Comparison of ENCODE assay signal across 17 cellular contexts in the genomic region with DNA sequence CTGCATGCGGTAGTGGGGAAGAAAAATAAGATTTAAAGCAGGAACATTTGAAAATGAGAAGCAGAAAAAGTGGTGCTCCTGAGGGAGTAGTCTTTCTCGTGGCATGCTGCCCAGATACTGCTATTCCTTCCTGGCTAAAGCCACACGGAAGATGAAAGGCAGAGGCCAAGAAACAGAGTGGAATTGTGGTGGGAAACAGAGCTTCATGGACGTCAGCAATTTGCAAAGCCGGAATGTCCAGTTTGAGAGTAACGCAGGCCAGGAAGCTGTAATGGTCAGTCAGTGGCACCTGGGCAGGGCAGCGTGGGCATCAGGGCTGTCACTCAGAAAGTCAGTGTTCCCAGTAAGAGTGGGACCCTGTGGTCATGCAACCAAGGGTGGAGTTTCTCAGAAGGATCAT.
DNase-seq lines count a peak whose midpoint lies in the region; ATAC-seq and TF ChIP-seq lines count a peak whose summit lies in the region.
"Had no signal": no experiment of that assay in that cellular context is flagged by ENCODE, and none has a peak within 500 bp of the region (broad histone marks: within the 10 kb centered on the region; RNA-seq: fewer than 3 reads in every experiment).

No MANE protein-coding gene starts in this region.

- H3K4me3 ChIP-seq in PC-9 (no peak overlapping the region), left lung (no peak overlapping the region), trophoblast cell (ENCODE audit: low read depth, low read length) (no peak overlapping the region)

- peak overlapping the region; percentile 64 for H3K4ac ChIP-seq in trophoblast cell (ENCODE audit: low read depth, low read length)

- H3K27ac Mint-ChIP-seq in type B pancreatic cell = peak overlapping the region; percentile 2
- H3K27ac Mint-ChIP-seq: CD4-positive, alpha-beta memory T cell; H9 had no signal

- no peaks in the 10 kb centered on the region for H4K20me1 ChIP-seq in PC-9 (ENCODE audit: insufficient read depth)

- H3K4me2 ChIP-seq in PC-9 = peak overlapping the region; percentile 17
- peak overlapping the region; percentile 4 for H3K4me2 ChIP-seq in trophoblast cell (ENCODE audit: low read length)

- ATAC-seq in left lung (peak; percentile 59), HG02623 (IDR thresholded peaks at IDR 0.05; ENCODE audit: unreplicated experiment) (no peak)
- ATAC-seq: Panc1 had no signal

- H3K4me1 ChIP-seq in PC-9 (replicated peaks; ENCODE audit: insufficient read depth) (0 out of 2 replicates have a peak, but pooled peaks cover 5% of the 10 kb centered on the region), left lung (no peaks in the 10 kb centered on the region), trophoblast cell (ENCODE audit: control insufficient read depth in 1 of 2, insufficient read depth in 2 of 2, low read length in 2 of 2) (peaks cover 5 to 6% of the 10 kb centered on the region in 2 experiments)
- H3K4me1 ChIP-seq: BE2C had no signal

- H4K91ac ChIP-seq in trophoblast cell (ENCODE audit: low read depth, low read length) = peak overlapping the region; percentile 59

- H3K4me1 Mint-ChIP-seq in type B pancreatic cell (ENCODE audit: unreplicated experiment) = peaks cover 8% of the 10 kb centered on the region
- H3K4me1 Mint-ChIP-seq: CD4-positive, alpha-beta memory T cell had no signal

- peak overlapping the region; percentile 8 for H3K14ac ChIP-seq in trophoblast cell (ENCODE audit: low read length)

- H4K8ac ChIP-seq in trophoblast cell (ENCODE audit: low read depth, low read length) = peak overlapping the region; percentile 66

- H3K9me3 ChIP-seq in PC-9 (ENCODE audit: insufficient read depth, low read depth) = no peaks in the 10 kb centered on the region
- H3K9me3 ChIP-seq in left lung = no peaks in the 10 kb centered on the region
- H3K9me3 ChIP-seq in trophoblast cell (ENCODE audit: insufficient read depth, low read depth, low read length) = no peaks in the 10 kb centered on the region
- H3K9me3 ChIP-seq: BE2C had no signal

- peak overlapping the region; percentile 2 for H3K18ac ChIP-seq in trophoblast cell (ENCODE audit: low read length)

- 0 out of 2 replicates have a peak, but pooled peaks cover 3% of the 10 kb centered on the region for H3K9me2 ChIP-seq in PC-9 (ENCODE audit: insufficient read depth)

- H3K79me1 ChIP-seq in trophoblast cell (ENCODE audit: low read length) = peaks cover 10% of the 10 kb centered on the region

- TF ChIP-seq CTCF in PC-9 (conservative IDR thresholded peaks at IDR 0.05) (no peak), left lung (IDR thresholded peaks at IDR 0.05) (no peak), type B pancreatic cell (conservative IDR thresholded peaks at IDR 0.05) (no peak), RWPE1 (conservative IDR thresholded peaks at IDR 0.05; ENCODE audit: low read depth) (no peak)

- no CpG with 5 or more reads among the region's 7 CpGs for WGBS in trophoblast cell (ENCODE audit: extremely low coverage, insufficient coverage, insufficient read length)

- no peaks in the 10 kb centered on the region for H3K79me2 ChIP-seq in PC-9 (ENCODE audit: low read depth)
- H3K79me2 ChIP-seq in trophoblast cell (ENCODE audit: control insufficient read depth, insufficient read depth, low read length, poor library complexity) = no peaks in the 10 kb centered on the region

- no peak overlapping the region for H4K12ac ChIP-seq in trophoblast cell (ENCODE audit: low read depth, low read length)

- H2AK5ac ChIP-seq in trophoblast cell (ENCODE audit: low read length) = no peak overlapping the region

- H3K27me3 ChIP-seq in PC-9 (ENCODE audit: insufficient read depth, low read depth) = no peaks in the 10 kb centered on the region
- no peaks in the 10 kb centered on the region for H3K27me3 ChIP-seq in left lung
- H3K27me3 ChIP-seq in trophoblast cell (ENCODE audit: insufficient read depth, low read length) = no peaks in the 10 kb centered on the region
- H3K27me3 ChIP-seq: BE2C had no signal

- intact Hi-C loops in PC-9 (cut with micrococcal nuclease; ENCODE audit: unreplicated experiment) = loop anchor here (1.0 to 5.0 kb wide), 2 partner anchors 46 to 64 kb away; partner anchors contain the start of gene FMR1
- intact Hi-C loops in left lung (cut with DNase I) = no loop called here

- H3K4me3 Mint-ChIP-seq in type B pancreatic cell = no peak overlapping the region
- H3K4me3 Mint-ChIP-seq: CD4-positive, alpha-beta memory T cell; H9 had no signal

- H2AFZ ChIP-seq in PC-9 = peak overlapping the region; percentile 20; the same call in 1 of the 2 replicates
- no peak overlapping the region for H2AFZ ChIP-seq in trophoblast cell (ENCODE audit: insufficient read depth, low read length, poor library complexity)

- peak overlapping the region; percentile 6 for H2BK12ac ChIP-seq in trophoblast cell (ENCODE audit: low read length)

- H2BK5ac ChIP-seq in trophoblast cell (ENCODE audit: low read depth, low read length, poor library complexity) = peak overlapping the region; percentile 83

- H3K36me3 Mint-ChIP-seq in type B pancreatic cell = no peaks in the 10 kb centered on the region
- H3K36me3 Mint-ChIP-seq: CD4-positive, alpha-beta memory T cell had no signal

- H3K9me3 Mint-ChIP-seq in type B pancreatic cell = no peaks in the 10 kb centered on the region
- H3K9me3 Mint-ChIP-seq: CD4-positive, alpha-beta memory T cell had no signal

- no peaks in the 10 kb centered on the region for H3F3A ChIP-seq in PC-9 (ENCODE audit: insufficient read depth, low read depth)

- POLR2A ChIA-PET in PC-9 (lab: Charles Lee; ENCODE audit: unreplicated experiment) = no interaction called here
- POLR2A ChIA-PET in RWPE1 (lab: Yijun Ruan, JAX; ENCODE audit: low non-redundant PET) = no interaction called here

- no peak overlapping the region for H3K23ac ChIP-seq in trophoblast cell (ENCODE audit: low read length)

- H3K27ac ChIP-seq in PC-9 (no peak overlapping the region), left lung (no peak overlapping the region), trophoblast cell (ENCODE audit: low read depth, low read length) (peak overlapping the region; percentile 95), RWPE1 (no peak overlapping the region)

- no peaks in the 10 kb centered on the region for H3K27me3 Mint-ChIP-seq in type B pancreatic cell

- H3K9ac ChIP-seq in trophoblast cell (ENCODE audit: low read length) = no peak overlapping the region

- DNase-seq in PC-9 (peak; percentile 66 to 68), left lung (peak in 1 of 2 donors; percentile 32), trophoblast cell (peak; percentile 10 to 60), type B pancreatic cell (ENCODE audit: extremely low spot score, unreplicated experiment) (no peak), RWPE1 (ENCODE audit: low spot score) (no peak), SHP77 treated with DMSO at 0.1 percent for 48 hours (lab: John Stamatoyannopoulos, UW) (no peak), SKM-1 treated with dmso at 0.1 percent for 144 hours (lab: John Stamatoyannopoulos, UW; ENCODE audit: unreplicated experiment) (no peak)
- DNase-seq: BE2C; CD4-positive, alpha-beta memory T cell; H9; NCI-H1417 treated with DMSO at 0.1 percent for 48 hours; NCI-H345; NCI-H69; NK-92 treated with Interleukin-12 subunit alpha and Interleukin-12 subunit beta, amount 100 ng/mL, for 24 hours; Right ventricle myocardium superior had no signal

- no peaks in the 10 kb centered on the region for H3K36me3 ChIP-seq in PC-9 (ENCODE audit: low read depth)
- H3K36me3 ChIP-seq in left lung = no peaks in the 10 kb centered on the region
- no peaks in the 10 kb centered on the region for H3K36me3 ChIP-seq in trophoblast cell (ENCODE audit: control insufficient read depth in 1 of 2, insufficient read depth in 2 of 2, low read length in 2 of 2)
- H3K36me3 ChIP-seq: BE2C had no signal

- peak overlapping the region; percentile 80 for H2BK120ac ChIP-seq in trophoblast cell (ENCODE audit: insufficient read depth, low read length, poor library complexity)

- CTCF ChIA-PET in PC-9 (lab: Charles Lee) (interaction anchor here (0.7 kb wide), 1 partner anchor 9 kb away, joined by 3 read pairs; no protein-coding TSS in a partner anchor), RWPE1 (lab: Yijun Ruan, JAX) (no interaction called here)

- no TSS peak for BruUV-seq in PC-9 (replicated peaks; lab: Mats Ljungman, UMichigan)

Comparison
In these comparisons a context has a peak if more than half of its experiments do, and no peak if none do; other contexts are left out.
1. DNase-seq: peak in PC-9 (2 of 2) and trophoblast cell (2 of 2); none in type B pancreatic cell (single experiment), RWPE1 (single experiment), SHP77 treated with DMSO at 0.1 percent for 48 hours (single experiment) and SKM-1 treated with dmso at 0.1 percent for 144 hours (single experiment).